ENCODE assay signal across 9 cellular contexts in the genomic region with DNA sequence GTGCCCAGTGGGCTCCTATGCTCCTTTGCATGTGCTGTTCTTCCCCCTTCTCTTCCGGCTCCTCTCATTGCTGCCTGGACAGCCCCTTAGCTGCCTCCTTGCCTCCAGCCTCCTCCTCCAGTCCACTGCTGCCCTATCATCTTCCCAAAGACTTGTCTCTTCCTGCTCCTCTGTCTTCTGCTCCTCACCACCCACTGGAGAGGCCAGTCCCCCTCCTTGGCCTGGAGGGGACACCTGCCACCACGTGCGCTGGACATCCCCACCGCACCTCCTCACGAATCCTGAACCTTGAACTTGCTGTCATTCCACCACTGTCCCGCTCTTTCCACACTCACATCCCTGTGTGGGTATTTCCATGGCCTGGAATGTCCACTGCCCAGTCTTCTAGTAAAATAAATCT. TPM values are rescaled to one million over a fixed set of nuclear protein-coding genes. Genes with fewer than 3 reads are reported as not detected.
A peak's percentile ranks its signal among the peaks of the same experiment; 100 is the strongest.
DNase-seq lines count a peak whose midpoint lies in the region; ATAC-seq, FAIRE-seq and TF ChIP-seq lines count a peak whose summit lies in the region.
"Had no signal": no experiment of that assay in that cellular context is flagged by ENCODE, and none has a peak within 500 bp of the region (broad histone marks: within the 10 kb centered on the region; RNA-seq: fewer than 3 reads in every experiment).

No MANE protein-coding gene starts in this region.

- TF ChIP-seq POLR2A in H1 (IDR thresholded peaks at IDR 0.05; ENCODE audit: control extremely low read depth in 1 of 2, low read depth in 2 of 2, low read length in 2 of 2) (no peak), body of pancreas (IDR thresholded peaks at IDR 0.05) (no peak)

- H3K14ac ChIP-seq in H1 (ENCODE audit: insufficient read length) (no peak overlapping the region), trophoblast cell (ENCODE audit: low read length) (peak overlapping the region; percentile 67)

- H2BK5ac ChIP-seq in H1 (ENCODE audit: low read depth, low read length) (no peak overlapping the region), trophoblast cell (ENCODE audit: low read depth, low read length, poor library complexity) (peak overlapping the region; percentile 18)

- H3K4ac ChIP-seq in H1 (replicated peaks; ENCODE audit: insufficient read length, low read depth, low read length), result no peak overlapping the region
- H3K4ac ChIP-seq in trophoblast cell (ENCODE audit: low read depth, low read length), result no peak overlapping the region

- H4K12ac ChIP-seq in trophoblast cell (ENCODE audit: low read depth, low read length), result no peak overlapping the region

- no peak for FAIRE-seq in H1 (lab: Jason Lieb, UNC)

- H2BK120ac ChIP-seq in H1 (replicated peaks; ENCODE audit: low read depth, low read length), result no peak overlapping the region
- peak overlapping the region; percentile 48 for H2BK120ac ChIP-seq in trophoblast cell (ENCODE audit: insufficient read depth, low read length, poor library complexity)

- H3K79me2 ChIP-seq in H1 (ENCODE audit: control insufficient read depth in 1 of 2, insufficient read depth in 2 of 2, low read length in 2 of 2), result no peaks in the 10 kb centered on the region
- peaks cover 3% of the 10 kb centered on the region for H3K79me2 ChIP-seq in trophoblast cell (ENCODE audit: control insufficient read depth, insufficient read depth, low read length, poor library complexity)

- POLR2A ChIA-PET in H1 (lab: Charles Lee; ENCODE audit: partially characterized antibody), result no interaction called here

- no peaks in the 10 kb centered on the region for H3K23me2 ChIP-seq in H1 (ENCODE audit: low read depth, low read length)

- H3K18ac ChIP-seq in H1 (ENCODE audit: extremely low read depth, low read length) (no peak overlapping the region), trophoblast cell (ENCODE audit: low read length) (peak overlapping the region; percentile 13)

- TF ChIP-seq RAD21 in H1 (IDR thresholded peaks at IDR 0.05 in 1 of 2, conservative IDR thresholded peaks at IDR 0.05 in 1 of 2; ENCODE audit: low read depth in 2 of 2, low read length in 2 of 2), result no peak

- H3K56ac ChIP-seq in H1 (replicated peaks; ENCODE audit: insufficient read length, low read depth, low read length), result no peak overlapping the region

- H3K36me3 ChIP-seq in right atrium auricular region (peaks cover 13% of the 10 kb centered on the region), H1 (ENCODE audit: control insufficient read depth in 2 of 4, insufficient read depth in 4 of 4, low read length in 3 of 4) (no peaks in the 10 kb centered on the region), trophoblast cell (ENCODE audit: control insufficient read depth in 1 of 2, insufficient read depth in 2 of 2, low read length in 2 of 2) (peaks cover 4 to 6% of the 10 kb centered on the region in 2 experiments), body of pancreas (replicated peaks in 1 of 2; ENCODE audit: insufficient read depth in 1 of 2, low read depth in 2 of 2) (no peaks in the 10 kb centered on the region)

- no peak overlapping the region for H2AFZ ChIP-seq in H1 (ENCODE audit: low read length)
- H2AFZ ChIP-seq in trophoblast cell (ENCODE audit: insufficient read depth, low read length, poor library complexity), result peak overlapping the region; percentile 12

- H2BK12ac ChIP-seq in H1 (ENCODE audit: low read depth, low read length) (no peak overlapping the region), trophoblast cell (ENCODE audit: low read length) (peak overlapping the region; percentile 68)

- H3K27ac ChIP-seq in right atrium auricular region (peak overlapping the region; percentile 88 to 96), H1 (ENCODE audit: low read depth, low read length) (no peak overlapping the region), trophoblast cell (ENCODE audit: low read depth, low read length) (no peak overlapping the region), body of pancreas (no peak overlapping the region)

- H4K91ac ChIP-seq in H1 (replicated peaks; ENCODE audit: insufficient read length, low read length) (no peak overlapping the region), trophoblast cell (ENCODE audit: low read depth, low read length) (peak overlapping the region; percentile 42)

- H4K8ac ChIP-seq in H1 (ENCODE audit: extremely low read depth, insufficient read depth, low read length), result 0 out of 2 replicates have a peak overlapping the region, but pooled peaks have one; percentile 9
- H4K8ac ChIP-seq in trophoblast cell (ENCODE audit: low read depth, low read length), result peak overlapping the region; percentile 1

- intact Hi-C loops in cardiac septum (cut with DNase I) (loop anchor here (5.0 kb wide), 2 partner anchors 62 to 73 kb away; no protein-coding TSS in a partner anchor), body of pancreas (cut with DNase I) (no loop called here)

- no peak overlapping the region for H2AK5ac ChIP-seq in H1 (ENCODE audit: low read depth, low read length)
- peak overlapping the region; percentile 17 for H2AK5ac ChIP-seq in trophoblast cell (ENCODE audit: low read length)

- no peak overlapping the region for H2BK20ac ChIP-seq in H1 (ENCODE audit: low read length)

- 90% methylated on average over 6 of the region's 6 CpGs; no CpG with 5 or more reads in 1 of the 2 experiments for WGBS in H1 (ENCODE audit: extremely low coverage in 1 of 2, insufficient coverage in 1 of 2, insufficient read length in 1 of 2, insufficient replicate concordance in 2 of 2, low coverage in 1 of 2, low lambda C conversion rate in 2 of 2, missing lambda C conversion rate in 1 of 2), 2 experiments
- WGBS in trophoblast cell (ENCODE audit: extremely low coverage, insufficient coverage, insufficient read length), result no CpG with 5 or more reads among the region's 6 CpGs
- WGBS in body of pancreas, 2 donors, result 95% methylated on average over 6 of the region's 6 CpGs

- DNase-seq in right atrium auricular region (ENCODE audit: low spot score), result no peak
- no peak for DNase-seq in cardiac septum (ENCODE audit: low spot score)
- DNase-seq in H1 (ENCODE audit: low read depth in 1 of 2, low spot score in 2 of 2), result no peak
- no peak for DNase-seq in trophoblast cell
- DNase-seq in activated effector memory CD4-positive, alpha-beta T cell treated with anti-CD3 and anti-CD28 coated beads, Interleukin-2, amount 50 U/mL, for 16 hours, result no peak
- DNase-seq in body of pancreas, result no peak
- no peak for DNase-seq in iPS-NIHi7 (ENCODE audit: extremely low spot score)
- DNase-seq: CD4-positive, alpha-beta T cell had no signal

- no peak overlapping the region for H3K4me2 ChIP-seq in H1 (ENCODE audit: insufficient read depth in 1 of 2, low read depth in 2 of 2, low read length in 2 of 2)
- no peak overlapping the region for H3K4me2 ChIP-seq in trophoblast cell (ENCODE audit: low read length)

- no peak for TF ChIP-seq EP300 in H1 (IDR thresholded peaks at IDR 0.05; ENCODE audit: borderline replicate concordance in 1 of 2, low read depth in 2 of 2, low read length in 2 of 2)

- H3K23ac ChIP-seq in H1 (ENCODE audit: insufficient read length) (no peak overlapping the region), trophoblast cell (ENCODE audit: low read length) (no peak overlapping the region)

- H3K27me3 ChIP-seq in right atrium auricular region (no peaks in the 10 kb centered on the region), H1 (replicated peaks in 1 of 4; ENCODE audit: control insufficient read depth in 3 of 4, extremely low read depth in 1 of 4, insufficient read depth in 3 of 4, low read length in 3 of 4) (no peaks in the 10 kb centered on the region), trophoblast cell (ENCODE audit: insufficient read depth, low read length) (no peaks in the 10 kb centered on the region), body of pancreas (no peaks in the 10 kb centered on the region)

- H3K79me1 ChIP-seq in H1 (ENCODE audit: low read depth, low read length) (no peaks in the 10 kb centered on the region), trophoblast cell (ENCODE audit: low read length) (peaks cover 32% of the 10 kb centered on the region)

- H3K9ac ChIP-seq in H1 (replicated peaks in 1 of 4; ENCODE audit: extremely low read depth in 1 of 4, low read depth in 3 of 4, low read length in 3 of 4) (no peak overlapping the region), trophoblast cell (ENCODE audit: low read length) (no peak overlapping the region)

- H3K4me3 ChIP-seq in right atrium auricular region (no peak overlapping the region), H1 (ENCODE audit: extremely low read depth in 1 of 4, insufficient read depth in 2 of 4, low read depth in 3 of 4, low read length in 4 of 4) (no peak overlapping the region), trophoblast cell (ENCODE audit: low read depth, low read length) (no peak overlapping the region), body of pancreas (no peak overlapping the region)

- H4K5ac ChIP-seq in H1 (ENCODE audit: insufficient read length, low read depth, low read length), result no peak overlapping the region

- H3K4me1 ChIP-seq in right atrium auricular region (peaks cover 0 to 91% of the 10 kb centered on the region in 2 donors), H1 (replicated peaks in 1 of 4; ENCODE audit: control insufficient read depth in 3 of 4, insufficient read depth in 4 of 4, low read length in 3 of 4) (no peaks in the 10 kb centered on the region; a peak in 1 of 7 replicates), trophoblast cell (ENCODE audit: control insufficient read depth in 1 of 2, insufficient read depth in 2 of 2, low read length in 2 of 2) (peaks cover 19 to 49% of the 10 kb centered on the region in 2 experiments), body of pancreas (peaks cover 12% of the 10 kb centered on the region)

- TF ChIP-seq CTCF in right atrium auricular region (IDR thresholded peaks at IDR 0.05) (no peak), H1 (IDR thresholded peaks at IDR 0.05; ENCODE audit: control extremely low read depth in 1 of 3, insufficient read depth in 1 of 3, low read depth in 1 of 3, low read length in 3 of 3) (no peak), body of pancreas (IDR thresholded peaks at IDR 0.05) (no peak)

- CTCF ChIA-PET in H1 (lab: Charles Lee; ENCODE audit: partially characterized antibody), result interaction anchor here (0.9 to 3.1 kb wide), 4 partner anchors 9 to 113 kb away, joined by 3 to 12 read pairs (median 4); no protein-coding TSS in a partner anchor

- no peaks in the 10 kb centered on the region for H3K9me3 ChIP-seq in right atrium auricular region
- no peaks in the 10 kb centered on the region for H3K9me3 ChIP-seq in H1 (ENCODE audit: insufficient read depth in 2 of 2, low read depth in 1 of 2, low read length in 1 of 2)
- no peaks in the 10 kb centered on the region for H3K9me3 ChIP-seq in trophoblast cell (ENCODE audit: insufficient read depth, low read depth, low read length)
- no peaks in the 10 kb centered on the region for H3K9me3 ChIP-seq in body of pancreas

- no peak for ATAC-seq in HG02623 (IDR thresholded peaks at IDR 0.05; ENCODE audit: unreplicated experiment)
- no peak for ATAC-seq in body of pancreas

- no peaks in the 10 kb centered on the region for H4K20me1 ChIP-seq in H1 (replicated peaks in 1 of 2; ENCODE audit: control insufficient read depth in 1 of 2, insufficient read depth in 2 of 2, low read length in 2 of 2)

- H2BK15ac ChIP-seq in H1 (ENCODE audit: low read length), result no peak overlapping the region

RNA-seq across cellular contexts. Expression of gene MICAL2, which starts 49.8 kb away (rescaled TPM):
- total RNA-seq in right atrium auricular region (10 to 100 TPM; 77.6 to 84.5 TPM), cardiac septum (98.7 TPM), body of pancreas (10 to 100 TPM; 16.6 to 24.4 TPM)
- 4.1 and 4.2 TPM in 2 replicates for total RNA-seq in H1 (2021; fragmentation: NEBNext Ultra II Directional; extraction: Animal tissue kit (Norgen Biotek cat#: 25700))
- 1.3 and 1.6 TPM in 2 replicates for polyA plus RNA-seq in H1 (2011; rRNA removed)
- 1.7 TPM for polyA plus RNA-seq in H1 (2011; cell fraction: cytosol; rRNA removed)
- polyA plus RNA-seq in H1 (2011; cell fraction: nucleus; rRNA removed), result 3.0 TPM
- polyA plus RNA-seq in H1 (2012, experiment 1 of 2), result 1.4 to 2.5 TPM (median 1.6 TPM) in 4 replicates
- 5.1 TPM for polyA plus RNA-seq in H1 (2012, experiment 2 of 2)
- polyA plus RNA-seq in H1 (2013, experiment 1 of 2), result 0.67 TPM
- 0.79 TPM for polyA plus RNA-seq in H1 (2013, experiment 2 of 2)
- polyA minus RNA-seq in H1 (2011; rRNA and poly(A)+ RNA removed), result 3.9 and 4.4 TPM in 2 replicates
- polyA minus RNA-seq in H1 (2011; cell fraction: cytosol; rRNA and poly(A)+ RNA removed), result 3.2 TPM
- polyA minus RNA-seq in H1 (2011; cell fraction: nucleus; rRNA and poly(A)+ RNA removed), result 6.5 TPM
- polyA plus RNA-seq in trophoblast cell (2013), result 24.5 and 30.8 TPM in 2 replicates

Comparison
In these comparisons a context has a peak if more than half of its experiments do, and no peak if none do; other contexts are left out.
1. H3K27ac ChIP-seq: peak in right atrium auricular region (2 of 2); none in H1 (single experiment), trophoblast cell (single experiment) and body of pancreas (0 of 4).